ENCODE assay signal across 9 cellular contexts in the genomic region with DNA sequence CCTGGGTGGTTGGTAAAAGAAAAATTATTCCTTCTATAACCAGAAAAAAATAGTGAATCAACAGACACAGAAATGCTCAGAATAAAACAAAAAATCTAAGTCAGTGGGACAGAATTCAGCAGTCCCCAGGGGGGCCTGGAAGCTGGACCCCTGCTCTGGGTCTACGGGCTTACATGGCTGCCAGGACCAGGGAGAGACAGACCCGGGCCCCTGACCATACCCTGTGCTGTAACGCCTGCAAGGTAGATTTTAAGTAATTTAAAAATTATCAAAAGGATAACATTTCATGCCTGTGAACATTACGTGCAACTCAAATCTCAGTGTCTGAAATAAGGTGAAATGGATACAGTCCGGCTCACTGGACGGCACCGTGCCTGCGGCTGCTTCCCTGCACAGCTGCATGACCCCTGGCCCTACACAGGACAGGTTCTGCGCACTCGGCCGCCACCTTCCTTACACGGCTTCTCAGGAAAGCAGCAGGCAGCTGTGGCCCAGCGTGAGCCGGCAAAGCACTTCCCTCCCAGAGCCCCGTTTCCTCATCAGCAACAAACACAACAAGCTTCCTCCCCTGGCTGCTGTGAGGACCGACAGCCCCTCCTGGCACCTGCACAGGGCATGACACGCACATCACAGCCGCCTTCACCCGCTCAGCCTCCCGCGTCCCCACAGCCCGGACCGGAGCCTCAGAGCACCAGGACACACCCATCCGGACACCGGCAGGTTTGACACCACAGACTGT. TPM values are rescaled to one million over a fixed set of nuclear protein-coding genes. Genes with fewer than 3 reads are reported as not detected.
DNase-seq lines count a peak whose midpoint lies in the region; ATAC-seq, FAIRE-seq and TF ChIP-seq lines count a peak whose summit lies in the region.
"Had no signal": no experiment of that assay in that cellular context is flagged by ENCODE, and none has a peak within 500 bp of the region (broad histone marks: within the 10 kb centered on the region; RNA-seq: fewer than 3 reads in every experiment).

No MANE protein-coding gene starts in this region.

- no peak for FAIRE-seq in small intestine (lab: Jason Lieb, UNC)

- H3K9me3 ChIP-seq in RWPE2 (ENCODE audit: severe bottlenecking) = no peaks in the 10 kb centered on the region
- no peaks in the 10 kb centered on the region for H3K9me3 ChIP-seq in small intestine (ENCODE audit: control insufficient read depth, low read depth)

- CTCF ChIA-PET in BJ (lab: Yijun Ruan, JAX) = no interaction called here

- H3K36me3 ChIP-seq in BJ (ENCODE audit: control insufficient read depth, insufficient read depth, low read length) (peaks cover 4% of the 10 kb centered on the region), RWPE2 (ENCODE audit: low read depth) (no peaks in the 10 kb centered on the region), small intestine (ENCODE audit: control insufficient read depth in 2 of 2, insufficient read depth in 2 of 2, low read length in 2 of 2) (no peaks in the 10 kb centered on the region)

- H3K27ac ChIP-seq in RWPE2 (ENCODE audit: poor library complexity, severe bottlenecking) (no peak overlapping the region), small intestine (ENCODE audit: low read depth in 1 of 2, low read length in 1 of 2) (peak overlapping the region in 1 of 2 donors; percentile 71)

- POLR2A ChIA-PET in BJ (lab: Charles Lee) = no interaction called here

- DNase-seq in BJ (ENCODE audit: low read depth) (no peak), RWPE2 (ENCODE audit: low spot score) (peak; percentile 58), islet precursor cell (peak; percentile 74), NCI-H226 (no peak), small intestine (no peak)
- peak; percentile 61 for DNase-seq in activated gamma-delta T cell treated with anti-CD3 and anti-CD28 coated beads, Interleukin-2, amount 50 U/mL, for 16 hours (ENCODE audit: low read depth)
- peak; percentile 41 to 63 for DNase-seq in stimulated activated CD8-positive, alpha-beta memory T cell treated with anti-CD3 and anti-CD28 coated beads, Interleukin-4, amount 100 ng/mL, for 1 hour (ENCODE audit: low read depth in 2 of 2, low spot score in 1 of 2)

- TF ChIP-seq CTCF in BJ (IDR thresholded peaks at IDR 0.05; ENCODE audit: insufficient read depth, low read depth, low read length) (peak; percentile 11; the same call in 1 of the 2 replicates), RWPE2 (IDR thresholded peaks at IDR 0.05; ENCODE audit: poor library complexity, severe bottlenecking) (no peak)

- peaks cover 4% of the 10 kb centered on the region for H3K4me1 ChIP-seq in RWPE2 (ENCODE audit: insufficient read depth, poor library complexity, severe bottlenecking)
- H3K4me1 ChIP-seq in small intestine (ENCODE audit: control insufficient read depth in 2 of 2, insufficient read depth in 1 of 2, low read depth in 1 of 2, low read length in 1 of 2) = peaks cover 0 to 5% of the 10 kb centered on the region in 2 donors

- H3K27me3 ChIP-seq in BJ (ENCODE audit: control insufficient read depth, insufficient read depth, low read length) = no peaks in the 10 kb centered on the region
- H3K27me3 ChIP-seq in RWPE2 (ENCODE audit: insufficient read depth, poor library complexity, severe bottlenecking) = no peaks in the 10 kb centered on the region
- H3K27me3 ChIP-seq in small intestine (ENCODE audit: control insufficient read depth in 2 of 2, insufficient read depth in 2 of 2, low read length in 2 of 2) = no peaks in the 10 kb centered on the region
- H3K27me3 ChIP-seq: dorsolateral prefrontal cortex had no signal

- H3K4me3 ChIP-seq in BJ (ENCODE audit: low read depth, low read length) (no peak overlapping the region), RWPE2 (ENCODE audit: severe bottlenecking) (no peak overlapping the region), small intestine (ENCODE audit: low read depth in 1 of 2, low read length in 2 of 2) (no peak overlapping the region)

- WGBS in small intestine, 3 donors = 64 to 77% (median 70%) methylated on average over 25 of the region's 25 CpGs

- ATAC-seq in GM21786 (IDR thresholded peaks at IDR 0.05; ENCODE audit: unreplicated experiment) (peak; percentile 67), RWPE2 (ENCODE audit: low read depth) (no peak)

RNA-seq across cellular contexts. Expression of gene RASA3, which starts 22.2 kb away (rescaled TPM):
- 24.7 and 31.4 TPM in 2 replicates for polyA plus RNA-seq in BJ (2011; rRNA removed)
- 21.7 and 24.6 TPM in 2 replicates for polyA minus RNA-seq in BJ (2011; rRNA and poly(A)+ RNA removed)
- polyA plus RNA-seq in small intestine = 1 to 10 TPM; 2.0 to 7.2 (median 6.5) TPM

Comparison
In these comparisons a context has a peak if more than half of its experiments do, and no peak if none do; other contexts are left out.
1. DNase-seq: peak in RWPE2 (single experiment), activated gamma-delta T cell treated with anti-CD3 and anti-CD28 coated beads, Interleukin-2, amount 50 U/mL, for 16 hours (single experiment), islet precursor cell (single experiment) and stimulated activated CD8-positive, alpha-beta memory T cell treated with anti-CD3 and anti-CD28 coated beads, Interleukin-4, amount 100 ng/mL, for 1 hour (2 of 2); none in BJ (single experiment), NCI-H226 (single experiment) and small intestine (single experiment).